In genomic region chr1:156421939-156422601, GRCh38 we compare ENCODE assay signal across 10 cellular contexts. TPM values are rescaled to one million over a fixed set of nuclear protein-coding genes. Genes with fewer than 3 reads are reported as not detected.
DNase-seq lines count a peak whose midpoint lies in the region; ATAC-seq and TF ChIP-seq lines count a peak whose summit lies in the region.
"Had no signal": no experiment of that assay in that cellular context is flagged by ENCODE, and none has a peak within 500 bp of the region (broad histone marks: within the 10 kb centered on the region; RNA-seq: fewer than 3 reads in every experiment).

No MANE protein-coding gene starts in this region.

- TF ChIP-seq EP300 in stomach (IDR thresholded peaks at IDR 0.05): no peak

- CTCF ChIA-PET in activated CD4-positive, alpha-beta T cell treated with anti-CD3 and anti-CD28 coated beads for 36 hours (lab: Charles Lee): interaction anchor here (0.7 to 4.6 kb wide), 5 partner anchors 10 to 202 kb away, joined by 3 to 28 read pairs (median 7); no protein-coding TSS in a partner anchor
- CTCF ChIA-PET in WTC11 (lab: Charles Lee): interaction anchor here (0.7 to 4.4 kb wide), 19 partner anchors 9 to 79 kb away, joined by 3 to 78 read pairs (median 5); partner anchors contain the start of genes MEF2D and RHBG

- POLR2A ChIA-PET in activated CD4-positive, alpha-beta T cell treated with anti-CD3 and anti-CD28 coated beads for 36 hours (lab: Charles Lee): no interaction called here
- POLR2A ChIA-PET in WTC11 (lab: Charles Lee): interaction anchor here (0.7 to 1.1 kb wide), 6 partner anchors 8 to 79 kb away, joined by 3 to 10 read pairs (median 4); partner anchors contain the start of gene MEF2D

- 12 to 21% (median 15%) methylated on average over 11 to 12 of the region's 12 CpGs for WGBS in stomach, 5 donors

- H3K36me3 ChIP-seq in iPS-18a (ENCODE audit: control insufficient read depth, low read depth, low read length) (no peaks in the 10 kb centered on the region), stomach (no peaks in the 10 kb centered on the region)

- peak overlapping the region; percentile 57 for H3K9ac ChIP-seq in iPS-18a (ENCODE audit: low read length)

- TF ChIP-seq CTCF in WTC11 (IDR thresholded peaks at IDR 0.05) (no peak), stomach (IDR thresholded peaks at IDR 0.05) (no peak)

- peak overlapping the region; percentile 39 for H3K4me3 Mint-ChIP-seq in activated CD4-positive, alpha-beta T cell treated with anti-CD3 and anti-CD28 coated beads for 36 hours
- H3K4me3 Mint-ChIP-seq in WTC11: peak overlapping the region; percentile 76

- peaks cover 17% of the 10 kb centered on the region for H3K4me1 Mint-ChIP-seq in activated CD4-positive, alpha-beta T cell treated with anti-CD3 and anti-CD28 coated beads for 36 hours
- peaks cover 34% of the 10 kb centered on the region for H3K4me1 Mint-ChIP-seq in WTC11

- H3K36me3 Mint-ChIP-seq in activated CD4-positive, alpha-beta T cell treated with anti-CD3 and anti-CD28 coated beads for 36 hours (ENCODE audit: low read depth): no peaks in the 10 kb centered on the region
- H3K36me3 Mint-ChIP-seq in WTC11: no peaks in the 10 kb centered on the region

- intact Hi-C loops in activated CD4-positive, alpha-beta T cell treated with anti-CD3 and anti-CD28 coated beads for 36 hours (cut with DNase I, micrococcal nuclease): loop anchor here (1.0 to 2.0 kb wide), 2 partner anchors 11 to 17 kb away; no protein-coding TSS in a partner anchor
- intact Hi-C loops in stomach (cut with DNase I; ENCODE audit: low total_unique reads): no loop called here

- no peaks in the 10 kb centered on the region for H3K9me3 Mint-ChIP-seq in activated CD4-positive, alpha-beta T cell treated with anti-CD3 and anti-CD28 coated beads for 36 hours (ENCODE audit: low read depth)
- H3K9me3 Mint-ChIP-seq in WTC11: no peaks in the 10 kb centered on the region

- H3K27me3 Mint-ChIP-seq in activated CD4-positive, alpha-beta T cell treated with anti-CD3 and anti-CD28 coated beads for 36 hours: peaks cover 79% of the 10 kb centered on the region
- peaks cover 100% of the 10 kb centered on the region for H3K27me3 Mint-ChIP-seq in WTC11 (ENCODE audit: low read depth)

- no peak overlapping the region for H3K27ac Mint-ChIP-seq in activated CD4-positive, alpha-beta T cell treated with anti-CD3 and anti-CD28 coated beads for 36 hours
- peak overlapping the region; percentile 69 for H3K27ac Mint-ChIP-seq in WTC11

- DNase-seq in activated CD4-positive, alpha-beta T cell treated with anti-CD3 and anti-CD28 coated beads for 36 hours: no peak
- no peak for DNase-seq in activated CD4-positive, alpha-beta T cell treated with anti-CD3 and anti-CD28 coated beads for 48 hours
- DNase-seq in WTC11 (ENCODE audit: low spot score) (no peak), stomach (no peak), cortex of kidney (lab: John Stamatoyannopoulos, UW) (no peak), NCI-H524 treated with DMSO at 0.1 percent for 48 hours (lab: John Stamatoyannopoulos, UW) (no peak)

- ATAC-seq in activated CD4-positive, alpha-beta T cell treated with anti-CD3 and anti-CD28 coated beads for 36 hours: no peak
- ATAC-seq in WTC11: peak; percentile 6
- ATAC-seq in HG02981 (IDR thresholded peaks at IDR 0.05; ENCODE audit: unreplicated experiment): no peak

- peaks cover 99% of the 10 kb centered on the region for H3K27me3 ChIP-seq in iPS-18a (ENCODE audit: control insufficient read depth, insufficient read depth, low read length)
- H3K27me3 ChIP-seq in stomach: peaks cover 12 to 100% (median 83%) of the 10 kb centered on the region in 3 donors

- peaks cover 21% of the 10 kb centered on the region for H3K4me1 ChIP-seq in iPS-18a (ENCODE audit: control insufficient read depth, low read depth, low read length)
- H3K4me1 ChIP-seq in stomach: peaks cover 25 to 32% (median 28%) of the 10 kb centered on the region in 4 donors

- H3K4me3 ChIP-seq in iPS-18a (ENCODE audit: low read length): peak overlapping the region; percentile 77
- peak overlapping the region; percentile 34 to 54 (median 36) for H3K4me3 ChIP-seq in stomach

- H3K27ac ChIP-seq in iPS-18a (ENCODE audit: low read length) (no peak overlapping the region), stomach (no peak overlapping the region)

- H3K9me3 ChIP-seq in iPS-18a (ENCODE audit: control insufficient read depth, low read depth, low read length) (no peaks in the 10 kb centered on the region), stomach (no peaks in the 10 kb centered on the region)

- no peak for TF ChIP-seq POLR2A in stomach (IDR thresholded peaks at IDR 0.05)

TF ChIP-seq in WTC11, 78 proteins besides CTCF, POLR2A, EP300 and RAD21:
- TF ChIP-seq GRHL2 (CRISPR knock-in tag; IDR thresholded peaks at IDR 0.05; ENCODE audit: insufficient replicate concordance, severe bottlenecking): no peak
- TF ChIP-seq CREM (CRISPR knock-in tag; IDR thresholded peaks at IDR 0.05): 0 out of 2 replicates have a peak, but pooled peaks have one; percentile 1
TF ChIP-seq in WTC11: peak in this region for 1.

RNA-seq across cellular contexts. Expression of gene RHBG, which starts 53.1 kb away (rescaled TPM):
- total RNA-seq in activated CD4-positive, alpha-beta T cell treated with anti-CD3 and anti-CD28 coated beads for 36 hours: not detected
- total RNA-seq in WTC11 (2021) (1.7 to 2.3 TPM (median 1.9 TPM) in 3 replicates), stomach (not detected)
- under 1 TPM in 1 of 3 donors, not detected in 2; 0.70 TPM for polyA plus RNA-seq in stomach
- total RNA-seq: mononuclear cell had no signal
- polyA plus RNA-seq: AG04450 had no signal
